ENCODE assay signal across 1 cellular context in the genomic region with DNA sequence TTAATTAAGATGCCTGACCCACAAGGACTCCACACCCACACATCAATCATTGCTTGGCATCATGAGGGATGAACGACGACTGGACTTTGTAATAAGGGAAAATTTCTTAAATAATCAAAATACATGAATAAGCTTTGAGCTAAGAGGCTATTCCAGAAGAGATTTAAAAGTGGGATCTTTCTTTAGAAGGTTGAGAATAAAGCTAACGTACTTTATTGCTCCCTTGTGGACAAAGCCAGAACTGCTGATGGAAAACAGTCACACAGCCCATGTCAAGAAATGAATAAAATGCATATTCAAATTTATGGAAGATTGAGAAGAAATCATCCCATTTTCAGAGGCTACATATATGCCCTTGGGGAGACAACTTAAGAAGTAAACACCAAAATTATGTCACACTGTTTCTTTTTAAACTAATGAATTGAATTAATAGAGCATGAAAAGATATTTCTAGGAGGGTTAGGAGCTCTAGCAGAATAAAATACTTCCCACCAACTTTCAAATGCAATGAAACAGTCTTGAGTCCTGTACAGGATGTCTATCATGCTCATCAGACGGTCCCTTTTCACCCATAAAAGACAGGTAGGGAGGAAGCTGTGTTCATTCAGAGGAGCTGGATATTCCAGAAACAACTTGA.
TF ChIP-seq lines count a peak whose summit lies in the region.

No MANE protein-coding gene starts in this region.

TF ChIP-seq in GM23338, 12 proteins besides CTCF, POLR2A, EP300 and RAD21 (continued from another document):
- TF ChIP-seq, protein P1, sequence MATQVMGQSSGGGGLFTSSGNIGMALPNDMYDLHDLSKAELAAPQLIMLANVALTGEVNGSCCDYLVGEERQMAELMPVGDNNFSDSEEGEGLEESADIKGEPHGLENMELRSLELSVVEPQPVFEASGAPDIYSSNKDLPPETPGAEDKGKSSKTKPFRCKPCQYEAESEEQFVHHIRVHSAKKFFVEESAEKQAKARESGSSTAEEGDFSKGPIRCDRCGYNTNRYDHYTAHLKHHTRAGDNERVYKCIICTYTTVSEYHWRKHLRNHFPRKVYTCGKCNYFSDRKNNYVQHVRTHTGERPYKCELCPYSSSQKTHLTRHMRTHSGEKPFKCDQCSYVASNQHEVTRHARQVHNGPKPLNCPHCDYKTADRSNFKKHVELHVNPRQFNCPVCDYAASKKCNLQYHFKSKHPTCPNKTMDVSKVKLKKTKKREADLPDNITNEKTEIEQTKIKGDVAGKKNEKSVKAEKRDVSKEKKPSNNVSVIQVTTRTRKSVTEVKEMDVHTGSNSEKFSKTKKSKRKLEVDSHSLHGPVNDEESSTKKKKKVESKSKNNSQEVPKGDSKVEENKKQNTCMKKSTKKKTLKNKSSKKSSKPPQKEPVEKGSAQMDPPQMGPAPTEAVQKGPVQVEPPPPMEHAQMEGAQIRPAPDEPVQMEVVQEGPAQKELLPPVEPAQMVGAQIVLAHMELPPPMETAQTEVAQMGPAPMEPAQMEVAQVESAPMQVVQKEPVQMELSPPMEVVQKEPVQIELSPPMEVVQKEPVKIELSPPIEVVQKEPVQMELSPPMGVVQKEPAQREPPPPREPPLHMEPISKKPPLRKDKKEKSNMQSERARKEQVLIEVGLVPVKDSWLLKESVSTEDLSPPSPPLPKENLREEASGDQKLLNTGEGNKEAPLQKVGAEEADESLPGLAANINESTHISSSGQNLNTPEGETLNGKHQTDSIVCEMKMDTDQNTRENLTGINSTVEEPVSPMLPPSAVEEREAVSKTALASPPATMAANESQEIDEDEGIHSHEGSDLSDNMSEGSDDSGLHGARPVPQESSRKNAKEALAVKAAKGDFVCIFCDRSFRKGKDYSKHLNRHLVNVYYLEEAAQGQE (IDR thresholded peaks at IDR 0.05; ENCODE audit: unreplicated experiment): no peak
- TF ChIP-seq STAT1 (IDR thresholded peaks at IDR 0.05; ENCODE audit: unreplicated experiment) (no peak), EZH2phosphoT487 (IDR thresholded peaks at IDR 0.05; ENCODE audit: unreplicated experiment) (no peak)
TF ChIP-seq in GM23338: peak in this region for 0.
